26 cellular contexts compared by ENCODE assay signal in the genomic region with DNA sequence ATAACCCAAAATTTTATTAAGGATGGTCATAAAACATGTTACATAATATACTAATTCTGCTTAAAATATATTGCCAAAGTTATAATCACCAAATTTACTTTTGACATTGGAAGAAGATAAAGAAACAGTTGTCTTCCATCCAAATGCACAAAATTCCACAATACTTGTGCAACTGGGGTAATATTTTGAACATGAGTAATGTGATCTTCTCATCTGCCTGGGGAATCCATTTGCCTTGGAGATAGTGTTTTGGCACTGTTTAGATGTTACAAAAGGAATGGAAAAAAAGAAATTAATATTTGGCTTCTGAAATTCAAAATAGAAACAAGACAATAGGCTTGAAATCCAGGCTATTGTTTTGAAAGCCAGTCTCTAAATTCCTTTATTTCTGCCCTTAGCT. TPM values are rescaled to one million over a fixed set of nuclear protein-coding genes. Genes with fewer than 3 reads are reported as not detected.
DNase-seq lines count a peak whose midpoint lies in the region; TF ChIP-seq lines count a peak whose summit lies in the region.
"Had no signal": no experiment of that assay in that cellular context is flagged by ENCODE, and none has a peak within 500 bp of the region (broad histone marks: within the 10 kb centered on the region; RNA-seq: fewer than 3 reads in every experiment).

No MANE protein-coding gene starts in this region.

- TF ChIP-seq EP300 in esophagus muscularis mucosa (IDR thresholded peaks at IDR 0.05) = no peak

- TF ChIP-seq CTCF in adrenal gland (IDR thresholded peaks at IDR 0.05) (no peak), brain microvascular endothelial cell (IDR thresholded peaks at IDR 0.05; ENCODE audit: low read depth, low read length, missing control alignments) (no peak), esophagus muscularis mucosa (IDR thresholded peaks at IDR 0.05) (no peak)

- TF ChIP-seq POLR2A in adrenal gland (IDR thresholded peaks at IDR 0.05) (no peak), esophagus muscularis mucosa (IDR thresholded peaks at IDR 0.05; ENCODE audit: low read depth) (no peak)

- H3K36me3 ChIP-seq in ACC112 (ENCODE audit: insufficient read depth, low read length) (no peaks in the 10 kb centered on the region), adrenal gland (replicated peaks in 1 of 2) (no peaks in the 10 kb centered on the region), brain microvascular endothelial cell (replicated peaks) (no peaks in the 10 kb centered on the region), esophagus muscularis mucosa (no peaks in the 10 kb centered on the region)
- H3K36me3 ChIP-seq: HAP-1, upper lobe of right lung, WERI-Rb-1 had no signal

- no peak overlapping the region for H3K4me3 ChIP-seq in ACC112 (ENCODE audit: low read depth, low read length)
- no peak overlapping the region for H3K4me3 ChIP-seq in adrenal gland
- no peak overlapping the region for H3K4me3 ChIP-seq in brain microvascular endothelial cell (ENCODE audit: low read depth, low read length)
- H3K4me3 ChIP-seq in esophagus muscularis mucosa = no peak overlapping the region
- H3K4me3 ChIP-seq: HAP-1, lung, upper lobe of right lung had no signal

- H3K27ac ChIP-seq in ACC112 (ENCODE audit: low read depth, low read length) = peak overlapping the region; percentile 30
- peak overlapping the region in 4 of 5 donors; percentile 24 to 66 (median 44) for H3K27ac ChIP-seq in adrenal gland
- H3K27ac ChIP-seq in brain microvascular endothelial cell = no peak overlapping the region
- H3K27ac ChIP-seq in esophagus muscularis mucosa (replicated peaks in 1 of 4) = no peak overlapping the region
- H3K27ac ChIP-seq: RWPE1, upper lobe of right lung, WERI-Rb-1 had no signal

- intact Hi-C loops in adrenal gland (cut with DNase I) (no loop called here), esophagus muscularis mucosa (cut with DNase I) (no loop called here)

- in situ Hi-C loops in brain microvascular endothelial cell (cut with HindIII; ENCODE audit: low pct_ligation_motif_present, low sequenced_read_pairs) = no loop called here

- no peaks in the 10 kb centered on the region for H3K79me2 ChIP-seq in ACC112 (ENCODE audit: control insufficient read depth, insufficient read depth, low read length, unreplicated experiment)

- H3K4me1 ChIP-seq in ACC112 (ENCODE audit: control insufficient read depth, insufficient read depth, low read length, unreplicated experiment) (peaks cover 28% of the 10 kb centered on the region), adrenal gland (replicated peaks in 1 of 2) (peaks cover 0 to 4% of the 10 kb centered on the region in 2 donors), esophagus muscularis mucosa (peaks cover 0 to 7% (median 0%) of the 10 kb centered on the region in 4 donors)
- H3K4me1 ChIP-seq: HAP-1, upper lobe of right lung had no signal

- no peaks in the 10 kb centered on the region for H3K27me3 ChIP-seq in ACC112 (ENCODE audit: insufficient read depth, low read length)
- H3K27me3 ChIP-seq in adrenal gland = no peaks in the 10 kb centered on the region
- H3K27me3 ChIP-seq in brain microvascular endothelial cell (replicated peaks) = no peaks in the 10 kb centered on the region
- no peaks in the 10 kb centered on the region for H3K27me3 ChIP-seq in esophagus muscularis mucosa
- H3K27me3 ChIP-seq: upper lobe of right lung had no signal

- H2AFZ ChIP-seq in ACC112 (ENCODE audit: low read length, unreplicated experiment) = no peak overlapping the region

- DNase-seq in GM04503 (ENCODE audit: low read depth) (peak; percentile 78), adrenal gland (peak in 1 of 7 donors; percentile 28), iris pigment epithelial cell (ENCODE audit: low read depth) (peak; percentile 77), germinal center (ENCODE audit: low spot score) (no peak), brain microvascular endothelial cell (no peak), esophagus muscularis mucosa (ENCODE audit: extremely low spot score) (no peak)
- no peak for DNase-seq in activated naive CD4-positive, alpha-beta T cell treated with anti-CD3 and anti-CD28 coated beads, Interleukin-2, amount 50 U/mL, for 16 hours
- DNase-seq: 8988T; activated CD4-positive, alpha-beta T cell treated with anti-CD3 and anti-CD28 coated beads, Interleukin-2, amount 50 U/mL, for 4 hours; activated CD8-positive, alpha-beta memory T cell treated with anti-CD3 and anti-CD28 coated beads, Interleukin-2, amount 50 U/mL, for 4 hours; activated naive CD8-positive, alpha-beta T cell treated with anti-CD3 and anti-CD28 coated beads for 36 hours; C1 segment of cervical spinal cord; DMS79 treated with DMSO at 0.1 percent for 48 hours; NCI-H1105; NCI-H2029; NCI-H2227 treated with DMSO at 0.1 percent for 48 hours; NCI-H748 treated with DMSO at 0.1 percent for 48 hours; small intestine; stimulated activated CD4-positive, alpha-beta T cell treated with anti-CD3 and anti-CD28 coated beads, Interleukin-2, amount 100 ng/mL, for 24 hours; substantia nigra; upper lobe of right lung; WERI-Rb-1 had no signal

- H3K9me3 ChIP-seq in adrenal gland (replicated peaks in 1 of 3) (no peaks in the 10 kb centered on the region), esophagus muscularis mucosa (no peaks in the 10 kb centered on the region)
- H3K9me3 ChIP-seq: HAP-1, upper lobe of right lung had no signal

RNA-seq across cellular contexts. Expression of gene GPR19, which starts 9.1 kb away (rescaled TPM):
- total RNA-seq in adrenal gland (1 to 10 TPM in 2 of 8 donors, under 1 TPM in 3, not detected in 3; 0.56 to 1.1 (median 0.68) TPM), esophagus muscularis mucosa (1 to 10 TPM in 1 of 4 donors, not detected in 3; 1.7 TPM)
- polyA plus RNA-seq in adrenal gland = 1 to 10 TPM in 2 of 3 donors, under 1 TPM in 1; 0.98 to 1.8 (median 1.1) TPM
- total RNA-seq: upper lobe of right lung had no signal

RNA-seq across cellular contexts. Expression of gene CDKN1B, which starts 30.2 kb away (rescaled TPM):
- total RNA-seq in adrenal gland (10 to 100 TPM; 37.9 to 97.8 (median 71.1) TPM), esophagus muscularis mucosa (10 to 100 TPM; 48.7 to 97.4 (median 70.6) TPM)
- 10 to 100 TPM; 18.2 to 80.3 (median 25.3) TPM for polyA plus RNA-seq in adrenal gland

Comparison
In these comparisons a context has a peak if more than half of its experiments do, and no peak if none do; other contexts are left out.
1. H3K27ac ChIP-seq: peak in ACC112 (single experiment) and adrenal gland (4 of 5); none in brain microvascular endothelial cell (single experiment) and esophagus muscularis mucosa (0 of 4).
2. DNase-seq: peak in GM04503 (single experiment) and iris pigment epithelial cell (single experiment); none in germinal center (single experiment), brain microvascular endothelial cell (single experiment), esophagus muscularis mucosa (single experiment) and activated naive CD4-positive, alpha-beta T cell treated with anti-CD3 and anti-CD28 coated beads, Interleukin-2, amount 50 U/mL, for 16 hours (single experiment).